Comparison of ENCODE assay signal across 1 cellular context in the genomic region with DNA sequence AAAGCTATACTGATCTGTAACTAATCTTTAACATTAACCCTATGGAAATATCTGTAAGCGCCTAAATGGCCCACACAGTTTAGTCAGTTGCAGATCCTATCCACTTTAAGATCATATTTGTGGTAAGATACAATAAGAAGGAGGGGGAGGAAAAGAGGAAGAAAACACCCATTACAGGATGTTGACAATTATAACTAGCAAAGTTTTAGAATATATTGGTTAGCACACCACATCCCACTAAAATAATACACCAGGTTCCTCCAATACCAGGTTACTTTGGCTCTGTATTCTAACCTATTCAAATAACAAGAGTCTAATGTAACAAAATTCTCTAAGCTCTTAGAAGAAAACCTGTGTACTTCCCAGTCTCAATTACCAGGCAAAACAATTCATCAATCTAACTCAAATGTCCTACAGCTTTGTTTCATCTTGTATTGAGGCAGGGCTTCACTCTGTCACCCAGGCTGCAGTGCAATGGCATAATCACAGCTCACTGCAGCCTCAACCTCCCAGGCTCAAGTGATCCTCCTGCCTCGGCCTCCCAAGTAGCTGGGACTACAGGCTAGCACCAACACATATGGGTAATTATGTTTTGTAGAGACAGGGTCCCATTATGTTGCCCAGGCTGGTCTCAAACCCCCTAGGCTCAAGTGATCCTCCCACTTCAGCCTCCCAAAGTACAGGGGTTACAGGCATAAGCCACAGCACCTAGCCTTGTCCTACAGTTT.
TF ChIP-seq lines count a peak whose summit lies in the region.

No MANE protein-coding gene starts in this region.

TF ChIP-seq in WTC11, 78 proteins besides CTCF, POLR2A, EP300 and RAD21 (continued from another document):
- TF ChIP-seq PRDM15 (CRISPR knock-in tag; IDR thresholded peaks at IDR 0.05) (no peak), JUN (CRISPR knock-in tag; IDR thresholded peaks at IDR 0.05) (no peak), IRF2 (CRISPR knock-in tag; IDR thresholded peaks at IDR 0.05; ENCODE audit: borderline replicate concordance, low read depth) (no peak), CDX4 (CRISPR knock-in tag; IDR thresholded peaks at IDR 0.05; ENCODE audit: borderline replicate concordance) (no peak), IRF1 (CRISPR knock-in tag; IDR thresholded peaks at IDR 0.05) (no peak)
- TF ChIP-seq, protein P1, sequence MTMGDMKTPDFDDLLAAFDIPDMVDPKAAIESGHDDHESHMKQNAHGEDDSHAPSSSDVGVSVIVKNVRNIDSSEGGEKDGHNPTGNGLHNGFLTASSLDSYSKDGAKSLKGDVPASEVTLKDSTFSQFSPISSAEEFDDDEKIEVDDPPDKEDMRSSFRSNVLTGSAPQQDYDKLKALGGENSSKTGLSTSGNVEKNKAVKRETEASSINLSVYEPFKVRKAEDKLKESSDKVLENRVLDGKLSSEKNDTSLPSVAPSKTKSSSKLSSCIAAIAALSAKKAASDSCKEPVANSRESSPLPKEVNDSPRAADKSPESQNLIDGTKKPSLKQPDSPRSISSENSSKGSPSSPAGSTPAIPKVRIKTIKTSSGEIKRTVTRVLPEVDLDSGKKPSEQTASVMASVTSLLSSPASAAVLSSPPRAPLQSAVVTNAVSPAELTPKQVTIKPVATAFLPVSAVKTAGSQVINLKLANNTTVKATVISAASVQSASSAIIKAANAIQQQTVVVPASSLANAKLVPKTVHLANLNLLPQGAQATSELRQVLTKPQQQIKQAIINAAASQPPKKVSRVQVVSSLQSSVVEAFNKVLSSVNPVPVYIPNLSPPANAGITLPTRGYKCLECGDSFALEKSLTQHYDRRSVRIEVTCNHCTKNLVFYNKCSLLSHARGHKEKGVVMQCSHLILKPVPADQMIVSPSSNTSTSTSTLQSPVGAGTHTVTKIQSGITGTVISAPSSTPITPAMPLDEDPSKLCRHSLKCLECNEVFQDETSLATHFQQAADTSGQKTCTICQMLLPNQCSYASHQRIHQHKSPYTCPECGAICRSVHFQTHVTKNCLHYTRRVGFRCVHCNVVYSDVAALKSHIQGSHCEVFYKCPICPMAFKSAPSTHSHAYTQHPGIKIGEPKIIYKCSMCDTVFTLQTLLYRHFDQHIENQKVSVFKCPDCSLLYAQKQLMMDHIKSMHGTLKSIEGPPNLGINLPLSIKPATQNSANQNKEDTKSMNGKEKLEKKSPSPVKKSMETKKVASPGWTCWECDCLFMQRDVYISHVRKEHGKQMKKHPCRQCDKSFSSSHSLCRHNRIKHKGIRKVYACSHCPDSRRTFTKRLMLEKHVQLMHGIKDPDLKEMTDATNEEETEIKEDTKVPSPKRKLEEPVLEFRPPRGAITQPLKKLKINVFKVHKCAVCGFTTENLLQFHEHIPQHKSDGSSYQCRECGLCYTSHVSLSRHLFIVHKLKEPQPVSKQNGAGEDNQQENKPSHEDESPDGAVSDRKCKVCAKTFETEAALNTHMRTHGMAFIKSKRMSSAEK (CRISPR knock-in tag; IDR thresholded peaks at IDR 0.05; ENCODE audit: borderline replicate concordance): no peak
- TF ChIP-seq, protein P2, sequence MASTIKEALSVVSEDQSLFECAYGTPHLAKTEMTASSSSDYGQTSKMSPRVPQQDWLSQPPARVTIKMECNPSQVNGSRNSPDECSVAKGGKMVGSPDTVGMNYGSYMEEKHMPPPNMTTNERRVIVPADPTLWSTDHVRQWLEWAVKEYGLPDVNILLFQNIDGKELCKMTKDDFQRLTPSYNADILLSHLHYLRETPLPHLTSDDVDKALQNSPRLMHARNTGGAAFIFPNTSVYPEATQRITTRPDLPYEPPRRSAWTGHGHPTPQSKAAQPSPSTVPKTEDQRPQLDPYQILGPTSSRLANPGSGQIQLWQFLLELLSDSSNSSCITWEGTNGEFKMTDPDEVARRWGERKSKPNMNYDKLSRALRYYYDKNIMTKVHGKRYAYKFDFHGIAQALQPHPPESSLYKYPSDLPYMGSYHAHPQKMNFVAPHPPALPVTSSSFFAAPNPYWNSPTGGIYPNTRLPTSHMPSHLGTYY (CRISPR knock-in tag; IDR thresholded peaks at IDR 0.05): no peak
- TF ChIP-seq, protein P3, sequence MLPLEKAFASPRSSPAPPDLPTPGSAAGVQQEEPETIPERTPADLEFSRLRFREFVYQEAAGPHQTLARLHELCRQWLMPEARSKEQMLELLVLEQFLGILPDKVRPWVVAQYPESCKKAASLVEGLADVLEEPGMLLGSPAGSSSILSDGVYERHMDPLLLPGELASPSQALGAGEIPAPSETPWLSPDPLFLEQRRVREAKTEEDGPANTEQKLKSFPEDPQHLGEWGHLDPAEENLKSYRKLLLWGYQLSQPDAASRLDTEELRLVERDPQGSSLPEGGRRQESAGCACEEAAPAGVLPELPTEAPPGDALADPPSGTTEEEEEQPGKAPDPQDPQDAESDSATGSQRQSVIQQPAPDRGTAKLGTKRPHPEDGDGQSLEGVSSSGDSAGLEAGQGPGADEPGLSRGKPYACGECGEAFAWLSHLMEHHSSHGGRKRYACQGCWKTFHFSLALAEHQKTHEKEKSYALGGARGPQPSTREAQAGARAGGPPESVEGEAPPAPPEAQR (CRISPR knock-in tag; IDR thresholded peaks at IDR 0.05): no peak
- TF ChIP-seq, protein P4, sequence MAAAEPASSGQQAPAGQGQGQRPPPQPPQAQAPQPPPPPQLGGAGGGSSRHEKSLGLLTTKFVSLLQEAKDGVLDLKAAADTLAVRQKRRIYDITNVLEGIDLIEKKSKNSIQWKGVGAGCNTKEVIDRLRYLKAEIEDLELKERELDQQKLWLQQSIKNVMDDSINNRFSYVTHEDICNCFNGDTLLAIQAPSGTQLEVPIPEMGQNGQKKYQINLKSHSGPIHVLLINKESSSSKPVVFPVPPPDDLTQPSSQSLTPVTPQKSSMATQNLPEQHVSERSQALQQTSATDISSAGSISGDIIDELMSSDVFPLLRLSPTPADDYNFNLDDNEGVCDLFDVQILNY (CRISPR knock-in tag; IDR thresholded peaks at IDR 0.05): no peak
